ENCODE assay signal across 1 cellular context in the genomic region with DNA sequence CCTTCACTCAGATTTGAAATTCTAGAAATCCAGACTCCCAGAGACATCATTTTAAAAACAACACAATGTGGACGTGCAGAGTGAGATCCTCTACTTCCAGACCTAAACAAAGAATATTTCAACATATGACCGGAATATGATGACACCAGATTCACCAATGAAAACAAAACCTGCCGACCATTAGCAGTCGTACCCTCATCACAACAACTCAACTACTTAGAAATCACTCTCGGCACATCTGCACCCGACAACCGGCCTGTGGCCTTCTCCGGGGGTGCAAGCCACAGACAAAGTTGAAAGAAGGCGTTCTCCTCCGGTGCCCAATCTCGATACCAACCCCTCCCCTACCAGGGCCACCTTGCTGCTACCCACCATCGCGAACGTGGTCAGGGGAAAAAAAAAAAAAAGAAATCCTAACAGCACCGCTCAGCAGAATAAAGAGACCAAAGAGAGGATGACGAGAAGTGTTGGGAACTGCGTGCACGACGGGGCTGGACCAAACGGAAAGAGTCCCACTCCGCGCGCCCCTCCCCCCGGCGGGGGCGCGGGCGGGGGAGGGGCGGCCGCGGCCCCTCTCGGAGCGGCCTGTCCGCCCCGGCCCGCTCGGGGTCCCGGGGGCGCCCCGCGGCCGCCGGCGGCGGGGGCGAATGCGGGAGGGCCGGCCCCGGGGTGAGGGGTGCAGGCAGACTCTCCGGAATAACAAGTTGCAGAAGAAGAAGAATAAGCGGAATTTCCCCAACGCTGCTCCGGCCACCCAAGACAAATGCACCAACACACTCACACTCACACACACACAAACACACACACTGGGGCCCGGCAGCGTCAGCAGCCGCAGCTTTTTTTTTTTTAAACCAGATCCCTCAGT.
A peak's percentile ranks its signal among the peaks of the same experiment; 100 is the strongest.
TF ChIP-seq lines count a peak whose summit lies in the region.

No MANE protein-coding gene starts in this region.

TF ChIP-seq in K562, 482 proteins besides CTCF, POLR2A, EP300 and RAD21 (continued from another document and continues in another):
- TF ChIP-seq, protein P1, sequence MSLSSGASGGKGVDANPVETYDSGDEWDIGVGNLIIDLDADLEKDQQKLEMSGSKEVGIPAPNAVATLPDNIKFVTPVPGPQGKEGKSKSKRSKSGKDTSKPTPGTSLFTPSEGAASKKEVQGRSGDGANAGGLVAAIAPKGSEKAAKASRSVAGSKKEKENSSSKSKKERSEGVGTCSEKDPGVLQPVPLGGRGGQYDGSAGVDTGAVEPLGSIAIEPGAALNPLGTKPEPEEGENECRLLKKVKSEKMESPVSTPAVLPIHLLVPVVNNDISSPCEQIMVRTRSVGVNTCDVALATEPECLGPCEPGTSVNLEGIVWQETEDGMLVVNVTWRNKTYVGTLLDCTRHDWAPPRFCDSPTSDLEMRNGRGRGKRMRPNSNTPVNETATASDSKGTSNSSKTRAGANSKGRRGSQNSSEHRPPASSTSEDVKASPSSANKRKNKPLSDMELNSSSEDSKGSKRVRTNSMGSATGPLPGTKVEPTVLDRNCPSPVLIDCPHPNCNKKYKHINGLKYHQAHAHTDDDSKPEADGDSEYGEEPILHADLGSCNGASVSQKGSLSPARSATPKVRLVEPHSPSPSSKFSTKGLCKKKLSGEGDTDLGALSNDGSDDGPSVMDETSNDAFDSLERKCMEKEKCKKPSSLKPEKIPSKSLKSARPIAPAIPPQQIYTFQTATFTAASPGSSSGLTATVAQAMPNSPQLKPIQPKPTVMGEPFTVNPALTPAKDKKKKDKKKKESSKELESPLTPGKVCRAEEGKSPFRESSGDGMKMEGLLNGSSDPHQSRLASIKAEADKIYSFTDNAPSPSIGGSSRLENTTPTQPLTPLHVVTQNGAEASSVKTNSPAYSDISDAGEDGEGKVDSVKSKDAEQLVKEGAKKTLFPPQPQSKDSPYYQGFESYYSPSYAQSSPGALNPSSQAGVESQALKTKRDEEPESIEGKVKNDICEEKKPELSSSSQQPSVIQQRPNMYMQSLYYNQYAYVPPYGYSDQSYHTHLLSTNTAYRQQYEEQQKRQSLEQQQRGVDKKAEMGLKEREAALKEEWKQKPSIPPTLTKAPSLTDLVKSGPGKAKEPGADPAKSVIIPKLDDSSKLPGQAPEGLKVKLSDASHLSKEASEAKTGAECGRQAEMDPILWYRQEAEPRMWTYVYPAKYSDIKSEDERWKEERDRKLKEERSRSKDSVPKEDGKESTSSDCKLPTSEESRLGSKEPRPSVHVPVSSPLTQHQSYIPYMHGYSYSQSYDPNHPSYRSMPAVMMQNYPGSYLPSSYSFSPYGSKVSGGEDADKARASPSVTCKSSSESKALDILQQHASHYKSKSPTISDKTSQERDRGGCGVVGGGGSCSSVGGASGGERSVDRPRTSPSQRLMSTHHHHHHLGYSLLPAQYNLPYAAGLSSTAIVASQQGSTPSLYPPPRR (CRISPR knock-in tag; IDR thresholded peaks at IDR 0.05; ENCODE audit: borderline replicate concordance), result no peak
- TF ChIP-seq PTRF (tag; IDR thresholded peaks at IDR 0.05) (no peak), SUPT5H (IDR thresholded peaks at IDR 0.05) (peak; percentile 45; the same call in 1 of the 2 replicates), TRIM28 (IDR thresholded peaks at IDR 0.05) (no peak), SIN3B (IDR thresholded peaks at IDR 0.05; ENCODE audit: low read depth) (no peak), NCOA6 (IDR thresholded peaks at IDR 0.05) (no peak), MEF2D (tag; conservative IDR thresholded peaks at IDR 0.05; ENCODE audit: low read depth) (no peak), ZNF583 (CRISPR knock-in tag; IDR thresholded peaks at IDR 0.05) (no peak), SREBF2 (CRISPR knock-in tag; IDR thresholded peaks at IDR 0.05) (no peak), MTA1 (IDR thresholded peaks at IDR 0.05; ENCODE audit: borderline replicate concordance) (0 out of 2 replicates have a peak, but pooled peaks have one; percentile 36), GTF2F1 (IDR thresholded peaks at IDR 0.05; ENCODE audit: low read depth, low read length) (no peak), ELF4 (CRISPR knock-in tag; IDR thresholded peaks at IDR 0.05) (no peak), MIER1 (IDR thresholded peaks at IDR 0.05; ENCODE audit: low read depth) (no peak), RB1 (IDR thresholded peaks at IDR 0.05; ENCODE audit: low read depth) (peak; percentile 59), RFX5 (IDR thresholded peaks at IDR 0.05; ENCODE audit: low read depth, low read length) (no peak), FUS (optimal IDR thresholded peaks at IDR 0.05; ENCODE audit: low read depth, low read length) (no peak), SRSF9 (IDR thresholded peaks at IDR 0.05; ENCODE audit: borderline replicate concordance, low read depth, low read length) (no peak), NEUROD1 (IDR thresholded peaks at IDR 0.05; ENCODE audit: borderline replicate concordance, low read depth, low read length, partially characterized antibody) (no peak), NFYB (IDR thresholded peaks at IDR 0.05; ENCODE audit: extremely low read depth, insufficient read length) (no peak), ZNF143 (CRISPR knock-in tag; IDR thresholded peaks at IDR 0.05) (no peak), EP400 (IDR thresholded peaks at IDR 0.05) (peak; percentile 51), EWSR1 (IDR thresholded peaks at IDR 0.05; ENCODE audit: borderline replicate concordance, low read depth, partially characterized antibody) (no peak), TAL1 (IDR thresholded peaks at IDR 0.05) (no peak), EGR1 (conservative IDR thresholded peaks at IDR 0.05) (peak; percentile 56; the same call in 1 of the 2 replicates), DMBX1 (CRISPR knock-in tag; IDR thresholded peaks at IDR 0.05; ENCODE audit: borderline replicate concordance) (no peak), CTBP1 (IDR thresholded peaks at IDR 0.05; ENCODE audit: borderline replicate concordance) (0 out of 2 replicates have a peak, but pooled peaks have one; percentile 38), E2F3 (CRISPR knock-in tag; IDR thresholded peaks at IDR 0.05) (no peak), ZNF561 (CRISPR knock-in tag; conservative IDR thresholded peaks at IDR 0.05) (no peak), STAG1 (CRISPR knock-in tag; IDR thresholded peaks at IDR 0.05; ENCODE audit: borderline replicate concordance) (no peak), HMG20A (CRISPR knock-in tag; conservative IDR thresholded peaks at IDR 0.05) (no peak), ILF3 (IDR thresholded peaks at IDR 0.05; ENCODE audit: borderline replicate concordance) (no peak), EHMT2 (IDR thresholded peaks at IDR 0.05) (no peak), BRF1 (IDR thresholded peaks at IDR 0.05; ENCODE audit: borderline replicate concordance, extremely low read depth, insufficient read length) (no peak), MAFK (IDR thresholded peaks at IDR 0.05; ENCODE audit: low read length) (no peak), ZSCAN32 (CRISPR knock-in tag; IDR thresholded peaks at IDR 0.05) (no peak), SREBF1 (IDR thresholded peaks at IDR 0.05; ENCODE audit: borderline replicate concordance, low read depth, low read length) (no peak), KLF16 (IDR thresholded peaks at IDR 0.05) (no peak)
- TF ChIP-seq, protein P2, sequence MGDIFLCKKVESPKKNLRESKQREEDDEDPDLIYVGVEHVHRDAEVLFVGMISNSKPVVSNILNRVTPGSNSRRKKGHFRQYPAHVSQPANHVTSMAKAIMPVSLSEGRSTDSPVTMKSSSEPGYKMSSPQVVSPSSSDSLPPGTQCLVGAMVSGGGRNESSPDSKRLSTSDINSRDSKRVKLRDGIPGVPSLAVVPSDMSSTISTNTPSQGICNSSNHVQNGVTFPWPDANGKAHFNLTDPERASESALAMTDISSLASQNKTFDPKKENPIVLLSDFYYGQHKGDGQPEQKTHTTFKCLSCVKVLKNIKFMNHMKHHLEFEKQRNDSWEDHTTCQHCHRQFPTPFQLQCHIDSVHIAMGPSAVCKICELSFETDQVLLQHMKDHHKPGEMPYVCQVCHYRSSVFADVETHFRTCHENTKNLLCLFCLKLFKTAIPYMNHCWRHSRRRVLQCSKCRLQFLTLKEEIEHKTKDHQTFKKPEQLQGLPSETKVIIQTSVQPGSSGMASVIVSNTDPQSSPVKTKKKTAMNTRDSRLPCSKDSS (IDR thresholded peaks at IDR 0.05; ENCODE audit: low read depth, partially characterized antibody), result no peak
- TF ChIP-seq, protein P3, sequence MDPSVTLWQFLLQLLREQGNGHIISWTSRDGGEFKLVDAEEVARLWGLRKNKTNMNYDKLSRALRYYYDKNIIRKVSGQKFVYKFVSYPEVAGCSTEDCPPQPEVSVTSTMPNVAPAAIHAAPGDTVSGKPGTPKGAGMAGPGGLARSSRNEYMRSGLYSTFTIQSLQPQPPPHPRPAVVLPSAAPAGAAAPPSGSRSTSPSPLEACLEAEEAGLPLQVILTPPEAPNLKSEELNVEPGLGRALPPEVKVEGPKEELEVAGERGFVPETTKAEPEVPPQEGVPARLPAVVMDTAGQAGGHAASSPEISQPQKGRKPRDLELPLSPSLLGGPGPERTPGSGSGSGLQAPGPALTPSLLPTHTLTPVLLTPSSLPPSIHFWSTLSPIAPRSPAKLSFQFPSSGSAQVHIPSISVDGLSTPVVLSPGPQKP (CRISPR knock-in tag; IDR thresholded peaks at IDR 0.05), result no peak
- TF ChIP-seq, protein P4, sequence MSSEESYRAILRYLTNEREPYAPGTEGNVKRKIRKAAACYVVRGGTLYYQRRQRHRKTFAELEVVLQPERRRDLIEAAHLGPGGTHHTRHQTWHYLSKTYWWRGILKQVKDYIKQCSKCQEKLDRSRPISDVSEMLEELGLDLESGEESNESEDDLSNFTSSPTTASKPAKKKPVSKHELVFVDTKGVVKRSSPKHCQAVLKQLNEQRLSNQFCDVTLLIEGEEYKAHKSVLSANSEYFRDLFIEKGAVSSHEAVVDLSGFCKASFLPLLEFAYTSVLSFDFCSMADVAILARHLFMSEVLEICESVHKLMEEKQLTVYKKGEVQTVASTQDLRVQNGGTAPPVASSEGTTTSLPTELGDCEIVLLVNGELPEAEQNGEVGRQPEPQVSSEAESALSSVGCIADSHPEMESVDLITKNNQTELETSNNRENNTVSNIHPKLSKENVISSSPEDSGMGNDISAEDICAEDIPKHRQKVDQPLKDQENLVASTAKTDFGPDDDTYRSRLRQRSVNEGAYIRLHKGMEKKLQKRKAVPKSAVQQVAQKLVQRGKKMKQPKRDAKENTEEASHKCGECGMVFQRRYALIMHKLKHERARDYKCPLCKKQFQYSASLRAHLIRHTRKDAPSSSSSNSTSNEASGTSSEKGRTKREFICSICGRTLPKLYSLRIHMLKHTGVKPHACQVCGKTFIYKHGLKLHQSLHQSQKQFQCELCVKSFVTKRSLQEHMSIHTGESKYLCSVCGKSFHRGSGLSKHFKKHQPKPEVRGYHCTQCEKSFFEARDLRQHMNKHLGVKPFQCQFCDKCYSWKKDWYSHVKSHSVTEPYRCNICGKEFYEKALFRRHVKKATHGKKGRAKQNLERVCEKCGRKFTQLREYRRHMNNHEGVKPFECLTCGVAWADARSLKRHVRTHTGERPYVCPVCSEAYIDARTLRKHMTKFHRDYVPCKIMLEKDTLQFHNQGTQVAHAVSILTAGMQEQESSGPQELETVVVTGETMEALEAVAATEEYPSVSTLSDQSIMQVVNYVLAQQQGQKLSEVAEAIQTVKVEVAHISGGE (CRISPR knock-in tag; IDR thresholded peaks at IDR 0.05), result no peak; a peak in 1 of 6 replicates
- TF ChIP-seq, protein P5, sequence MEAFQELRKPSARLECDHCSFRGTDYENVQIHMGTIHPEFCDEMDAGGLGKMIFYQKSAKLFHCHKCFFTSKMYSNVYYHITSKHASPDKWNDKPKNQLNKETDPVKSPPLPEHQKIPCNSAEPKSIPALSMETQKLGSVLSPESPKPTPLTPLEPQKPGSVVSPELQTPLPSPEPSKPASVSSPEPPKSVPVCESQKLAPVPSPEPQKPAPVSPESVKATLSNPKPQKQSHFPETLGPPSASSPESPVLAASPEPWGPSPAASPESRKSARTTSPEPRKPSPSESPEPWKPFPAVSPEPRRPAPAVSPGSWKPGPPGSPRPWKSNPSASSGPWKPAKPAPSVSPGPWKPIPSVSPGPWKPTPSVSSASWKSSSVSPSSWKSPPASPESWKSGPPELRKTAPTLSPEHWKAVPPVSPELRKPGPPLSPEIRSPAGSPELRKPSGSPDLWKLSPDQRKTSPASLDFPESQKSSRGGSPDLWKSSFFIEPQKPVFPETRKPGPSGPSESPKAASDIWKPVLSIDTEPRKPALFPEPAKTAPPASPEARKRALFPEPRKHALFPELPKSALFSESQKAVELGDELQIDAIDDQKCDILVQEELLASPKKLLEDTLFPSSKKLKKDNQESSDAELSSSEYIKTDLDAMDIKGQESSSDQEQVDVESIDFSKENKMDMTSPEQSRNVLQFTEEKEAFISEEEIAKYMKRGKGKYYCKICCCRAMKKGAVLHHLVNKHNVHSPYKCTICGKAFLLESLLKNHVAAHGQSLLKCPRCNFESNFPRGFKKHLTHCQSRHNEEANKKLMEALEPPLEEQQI (IDR thresholded peaks at IDR 0.05), result no peak
- TF ChIP-seq, protein P6, sequence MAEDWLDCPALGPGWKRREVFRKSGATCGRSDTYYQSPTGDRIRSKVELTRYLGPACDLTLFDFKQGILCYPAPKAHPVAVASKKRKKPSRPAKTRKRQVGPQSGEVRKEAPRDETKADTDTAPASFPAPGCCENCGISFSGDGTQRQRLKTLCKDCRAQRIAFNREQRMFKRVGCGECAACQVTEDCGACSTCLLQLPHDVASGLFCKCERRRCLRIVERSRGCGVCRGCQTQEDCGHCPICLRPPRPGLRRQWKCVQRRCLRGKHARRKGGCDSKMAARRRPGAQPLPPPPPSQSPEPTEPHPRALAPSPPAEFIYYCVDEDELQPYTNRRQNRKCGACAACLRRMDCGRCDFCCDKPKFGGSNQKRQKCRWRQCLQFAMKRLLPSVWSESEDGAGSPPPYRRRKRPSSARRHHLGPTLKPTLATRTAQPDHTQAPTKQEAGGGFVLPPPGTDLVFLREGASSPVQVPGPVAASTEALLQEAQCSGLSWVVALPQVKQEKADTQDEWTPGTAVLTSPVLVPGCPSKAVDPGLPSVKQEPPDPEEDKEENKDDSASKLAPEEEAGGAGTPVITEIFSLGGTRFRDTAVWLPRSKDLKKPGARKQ (CRISPR knock-in tag; IDR thresholded peaks at IDR 0.05), result no peak
- TF ChIP-seq, protein P7, sequence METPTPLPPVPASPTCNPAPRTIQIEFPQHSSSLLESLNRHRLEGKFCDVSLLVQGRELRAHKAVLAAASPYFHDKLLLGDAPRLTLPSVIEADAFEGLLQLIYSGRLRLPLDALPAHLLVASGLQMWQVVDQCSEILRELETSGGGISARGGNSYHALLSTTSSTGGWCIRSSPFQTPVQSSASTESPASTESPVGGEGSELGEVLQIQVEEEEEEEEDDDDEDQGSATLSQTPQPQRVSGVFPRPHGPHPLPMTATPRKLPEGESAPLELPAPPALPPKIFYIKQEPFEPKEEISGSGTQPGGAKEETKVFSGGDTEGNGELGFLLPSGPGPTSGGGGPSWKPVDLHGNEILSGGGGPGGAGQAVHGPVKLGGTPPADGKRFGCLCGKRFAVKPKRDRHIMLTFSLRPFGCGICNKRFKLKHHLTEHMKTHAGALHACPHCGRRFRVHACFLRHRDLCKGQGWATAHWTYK (CRISPR knock-in tag; IDR thresholded peaks at IDR 0.05), result no peak
- TF ChIP-seq, protein P8, sequence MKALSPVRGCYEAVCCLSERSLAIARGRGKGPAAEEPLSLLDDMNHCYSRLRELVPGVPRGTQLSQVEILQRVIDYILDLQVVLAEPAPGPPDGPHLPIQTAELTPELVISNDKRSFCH (CRISPR knock-in tag; IDR thresholded peaks at IDR 0.05), result no peak
- TF ChIP-seq, protein P8 (tag; IDR thresholded peaks at IDR 0.05), result no peak
